Comparison of ENCODE assay signal across 14 cellular contexts in the genomic region with DNA sequence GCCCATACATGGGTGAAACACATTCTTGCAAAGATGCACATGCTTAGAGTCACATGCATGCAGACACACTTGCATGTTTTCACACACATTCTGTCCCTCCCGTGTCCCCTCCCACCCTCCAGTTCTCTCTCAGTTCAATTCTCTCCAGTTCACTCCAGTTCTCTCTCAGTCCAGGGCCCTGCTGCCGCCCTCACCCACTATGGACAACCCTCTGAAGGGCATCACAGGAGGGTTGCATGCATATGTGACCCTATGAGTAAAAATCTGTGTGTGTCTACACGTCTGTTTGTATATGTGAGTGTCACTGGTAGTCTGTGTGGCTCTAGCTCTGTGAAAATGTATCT. TPM values are rescaled to one million over a fixed set of nuclear protein-coding genes. Genes with fewer than 3 reads are reported as not detected.
DNase-seq lines count a peak whose midpoint lies in the region; ATAC-seq and TF ChIP-seq lines count a peak whose summit lies in the region.
"Had no signal": no experiment of that assay in that cellular context is flagged by ENCODE, and none has a peak within 500 bp of the region (broad histone marks: within the 10 kb centered on the region; RNA-seq: fewer than 3 reads in every experiment).

No MANE protein-coding gene starts in this region.

- H3K27me3 ChIP-seq in BLaER1 treated with 17β-estradiol and CSF1 and Interleukin-3, amounts not matched to agents 10 nM and 100 nM = no peaks in the 10 kb centered on the region

- BruUV-seq in OCI-LY7 (replicated peaks; lab: Mats Ljungman, UMichigan) = no TSS peak

- H3K9me2 ChIP-seq in OCI-LY7 (ENCODE audit: insufficient read depth, low read length) = no peaks in the 10 kb centered on the region

- H3K9me3 ChIP-seq in BLaER1 treated with 17β-estradiol and CSF1 and Interleukin-3, amounts not matched to agents 10 nM and 100 nM (replicated peaks in 1 of 11) = no peaks in the 10 kb centered on the region
- H3K9me3 ChIP-seq in OCI-LY7 (ENCODE audit: low read length) = no peaks in the 10 kb centered on the region

- H3K27ac ChIP-seq in BLaER1 treated with 17β-estradiol and CSF1 and Interleukin-3, amounts not matched to agents 10 nM and 100 nM = no peak overlapping the region
- peak overlapping the region; percentile 70 for H3K27ac ChIP-seq in OCI-LY7 (ENCODE audit: low read depth, low read length, poor library complexity, severe bottlenecking)
- H3K27ac ChIP-seq: GM23248, HL-60 had no signal

- H3K27me3 Mint-ChIP-seq in glutamatergic neuron (ENCODE audit: unreplicated experiment) = peaks cover 7% of the 10 kb centered on the region

- no peak for ATAC-seq in stimulated activated naive CD8-positive, alpha-beta T cell treated with anti-CD3 and anti-CD28 coated beads, Interleukin-15, Interleukin-2, amounts not matched to agents 100 U/mL and 50 U/mL, for 24 hours
- ATAC-seq: CD8-positive, alpha-beta T cell had no signal

- H3K4me3 Mint-ChIP-seq in glutamatergic neuron (ENCODE audit: unreplicated experiment) = no peak overlapping the region
- H3K4me3 Mint-ChIP-seq: CD8-positive, alpha-beta T cell had no signal

- no peak for TF ChIP-seq CTCF in OCI-LY7 (conservative IDR thresholded peaks at IDR 0.05; ENCODE audit: low read length)
- no peak for TF ChIP-seq CTCF in glutamatergic neuron (IDR thresholded peaks at IDR 0.05; ENCODE audit: partially characterized antibody, unreplicated experiment)

- peaks cover 4% of the 10 kb centered on the region for H3K9me3 Mint-ChIP-seq in glutamatergic neuron (ENCODE audit: unreplicated experiment)
- H3K9me3 Mint-ChIP-seq: CD8-positive, alpha-beta T cell had no signal

- H3K36me3 ChIP-seq in BLaER1 treated with 17β-estradiol and CSF1 and Interleukin-3, amounts not matched to agents 10 nM and 100 nM = no peaks in the 10 kb centered on the region
- H3K36me3 ChIP-seq in OCI-LY7 (ENCODE audit: insufficient read depth, low read length) = no peaks in the 10 kb centered on the region

- intact Hi-C loops in OCI-LY7 (cut with micrococcal nuclease; ENCODE audit: unreplicated experiment) = loop anchor here (5.0 kb wide), 1 partner anchor 364 kb away; no protein-coding TSS in a partner anchor
- intact Hi-C loops in posterior vena cava (cut with DNase I) = loop anchor here (10.0 kb wide), 2 partner anchors 71 to 121 kb away; no protein-coding TSS in a partner anchor

- no peaks in the 10 kb centered on the region for H4K20me1 ChIP-seq in BLaER1 treated with 17β-estradiol and CSF1 and Interleukin-3, amounts not matched to agents 10 nM and 100 nM
- H4K20me1 ChIP-seq in OCI-LY7 (ENCODE audit: insufficient read depth, low read length) = no peaks in the 10 kb centered on the region

- DNase-seq in OCI-LY7 (ENCODE audit: low spot score) (no peak), islet precursor cell (peak; percentile 45), posterior vena cava (ENCODE audit: low spot score) (peak; percentile 8), glutamatergic neuron (no peak), AML-193 (lab: John Stamatoyannopoulos, UW) (no peak)
- DNase-seq in stimulated activated naive CD8-positive, alpha-beta T cell treated with anti-CD3 and anti-CD28 coated beads, Interleukin-15, Interleukin-2, amounts not matched to agents 100 U/mL and 50 U/mL, for 24 hours = no peak
- DNase-seq: CD8-positive, alpha-beta T cell; DND-41; GM23248; MV-4-11; NCI-H1930; SIG-M5 had no signal

- H3K36me3 Mint-ChIP-seq in glutamatergic neuron (ENCODE audit: unreplicated experiment) = no peaks in the 10 kb centered on the region
- H3K36me3 Mint-ChIP-seq: CD8-positive, alpha-beta T cell had no signal

- H3K4me1 Mint-ChIP-seq in glutamatergic neuron (ENCODE audit: low read depth, unreplicated experiment) = peaks cover 30% of the 10 kb centered on the region

- POLR2A ChIA-PET in OCI-LY7 (lab: Charles Lee) = no interaction called here

- H3K4me2 ChIP-seq in BLaER1 treated with 17β-estradiol and CSF1 and Interleukin-3, amounts not matched to agents 10 nM and 100 nM = peak overlapping the region in 9 of 11 experiments; percentile 70 to 96 (median 77); a peak in 15 of 22 replicates
- H3K4me2 ChIP-seq in OCI-LY7 (ENCODE audit: low read length) = peak overlapping the region; percentile 66; the same call in 1 of the 2 replicates

- H3K4me1 ChIP-seq in BLaER1 treated with 17β-estradiol and CSF1 and Interleukin-3, amounts not matched to agents 10 nM and 100 nM = peaks cover 51 to 85% (median 74%) of the 10 kb centered on the region in 10 experiments
- H3K4me1 ChIP-seq in OCI-LY7 (ENCODE audit: insufficient read depth, low read length, poor library complexity, severe bottlenecking) = peaks cover 76% of the 10 kb centered on the region

- peak overlapping the region; percentile 61; the same call in 1 of the 2 replicates for H2AFZ ChIP-seq in OCI-LY7 (ENCODE audit: low read length)
- H2AFZ ChIP-seq: GM23248 had no signal

- no peak overlapping the region for H3K4me3 ChIP-seq in BLaER1 treated with 17β-estradiol and CSF1 and Interleukin-3, amounts not matched to agents 10 nM and 100 nM
- no peak overlapping the region for H3K4me3 ChIP-seq in OCI-LY7 (ENCODE audit: low read depth, low read length, poor library complexity, severe bottlenecking)
- H3K4me3 ChIP-seq: GM23248 had no signal

- no peak overlapping the region for H3K27ac Mint-ChIP-seq in glutamatergic neuron (ENCODE audit: unreplicated experiment)
- H3K27ac Mint-ChIP-seq: CD8-positive, alpha-beta T cell had no signal

- H3K79me2 ChIP-seq in OCI-LY7 (ENCODE audit: insufficient read depth, low read depth, low read length) = no peaks in the 10 kb centered on the region

- CTCF ChIA-PET in OCI-LY7 (lab: Charles Lee; ENCODE audit: unreplicated experiment) = interaction anchor here (0.6 kb wide), 1 partner anchor 45 kb away, joined by 4 read pairs; no protein-coding TSS in a partner anchor

- H3K9ac ChIP-seq in BLaER1 treated with 17β-estradiol and CSF1 and Interleukin-3, amounts not matched to agents 10 nM and 100 nM = no peak overlapping the region
- H3K9ac ChIP-seq: GM23248 had no signal

RNA-seq across cellular contexts. Expression of a gene that starts 21.8 kb away (rescaled TPM):
- total RNA-seq in OCI-LY7 (2014; rRNA removed; shearing (Covaris generic)) = 4.0 and 4.1 TPM in 2 replicates
- total RNA-seq in OCI-LY7 (2022) = 11.4 and 11.5 TPM in 2 replicates
- 1 to 10 TPM; 3.8 to 5.3 TPM for total RNA-seq in posterior vena cava
- total RNA-seq in glutamatergic neuron (ENCODE audit: unreplicated experiment) = 15.8 TPM

RNA-seq across cellular contexts. Expression of a gene that starts 29.9 kb away (rescaled TPM):
- 0.60 and 0.85 TPM in 2 replicates for total RNA-seq in OCI-LY7 (2014; rRNA removed; shearing (Covaris generic))
- 1.0 and 1.1 TPM in 2 replicates for total RNA-seq in OCI-LY7 (2022)
- total RNA-seq in posterior vena cava = 10 to 100 TPM; 13.5 to 23.0 TPM
- total RNA-seq in glutamatergic neuron (ENCODE audit: unreplicated experiment) = 0.74 TPM
- total RNA-seq: CD8-positive, alpha-beta T cell had no signal

Comparison
In these comparisons a context has a peak if more than half of its experiments do, and no peak if none do; other contexts are left out.
1. DNase-seq: peak in islet precursor cell (single experiment) and posterior vena cava (single experiment); none in OCI-LY7 (single experiment), glutamatergic neuron (single experiment), stimulated activated naive CD8-positive, alpha-beta T cell treated with anti-CD3 and anti-CD28 coated beads, Interleukin-15, Interleukin-2, amounts not matched to agents 100 U/mL and 50 U/mL, for 24 hours (single experiment) and AML-193 (0 of 2).